Comparison of ENCODE assay signal across 16 cellular contexts in the genomic region with DNA sequence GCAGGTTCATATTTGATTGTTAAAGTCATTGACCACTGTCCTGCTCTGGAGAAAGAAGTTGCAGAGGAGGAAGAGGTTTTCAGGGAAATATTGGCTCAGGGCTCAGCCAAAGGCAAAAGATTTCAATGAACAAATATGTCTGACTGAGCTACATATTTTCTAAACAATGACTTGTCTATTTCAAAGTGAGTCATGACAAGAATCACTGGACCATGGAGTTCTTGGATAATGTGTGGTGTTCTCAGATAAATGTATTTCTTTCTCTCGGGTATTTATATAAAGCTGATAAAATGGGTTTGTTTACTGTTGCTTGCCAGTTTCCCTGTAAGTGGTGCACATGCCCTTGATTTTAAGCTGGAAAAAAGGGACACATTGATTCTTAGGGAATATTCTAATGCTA.
DNase-seq lines count a peak whose midpoint lies in the region; TF ChIP-seq lines count a peak whose summit lies in the region.
"Had no signal": no experiment of that assay in that cellular context is flagged by ENCODE, and none has a peak within 500 bp of the region (broad histone marks: within the 10 kb centered on the region; RNA-seq: fewer than 3 reads in every experiment).

No MANE protein-coding gene starts in this region.

- TF ChIP-seq CTCF in epithelial cell of esophagus (IDR thresholded peaks at IDR 0.05; ENCODE audit: insufficient read depth, low read depth, low read length, missing control alignments) = no peak
- no peak for TF ChIP-seq CTCF in retinal pigment epithelial cell (conservative IDR thresholded peaks at IDR 0.05; ENCODE audit: low read depth, low read length)

- peak; percentile 24 for DNase-seq in NCI-H2107 treated with DMSO at 0.1 percent for 48 hours (lab: John Stamatoyannopoulos, UW; ENCODE audit: unreplicated experiment)
- DNase-seq in NCI-H2107 (lab: John Stamatoyannopoulos, UW) = no peak
- peak; percentile 5 for DNase-seq in RKO (ENCODE audit: low spot score)
- peak; percentile 70 for DNase-seq in epithelial cell of esophagus (ENCODE audit: low read depth)
- DNase-seq in retinal pigment epithelial cell (ENCODE audit: low read depth) = peak; percentile 23
- no peak for DNase-seq in Ammon's horn (ENCODE audit: low spot score)
- DNase-seq in NCI-H748 treated with DMSO at 0.1 percent for 48 hours (lab: John Stamatoyannopoulos, UW) = no peak
- no peak for DNase-seq in G401 (ENCODE audit: low spot score)
- DNase-seq: 8988T; activated CD8-positive, alpha-beta T cell treated with anti-CD3 and anti-CD28 coated beads, Interleukin-2, amount 10 ng/mL, durations not matched to agents 7 days and 5 days; hippocampal formation; NCI-H1048; NCI-H2227 treated with DMSO at 0.1 percent for 48 hours; occipital lobe had no signal

- H3K4me3 ChIP-seq in epithelial cell of esophagus (ENCODE audit: low read length) (no peak overlapping the region), retinal pigment epithelial cell (ENCODE audit: low read length) (no peak overlapping the region)
- H3K4me3 ChIP-seq: HAP-1, tibial nerve had no signal

- in situ Hi-C loops in G401 (cut with HindIII; ENCODE audit: low sequenced_read_pairs) = no loop called here

Comparison
In these comparisons a context has a peak if more than half of its experiments do, and no peak if none do; other contexts are left out.
1. DNase-seq: peak in NCI-H2107 treated with DMSO at 0.1 percent for 48 hours (single experiment), RKO (single experiment), epithelial cell of esophagus (single experiment) and retinal pigment epithelial cell (single experiment); none in NCI-H2107 (single experiment), Ammon's horn (single experiment), NCI-H748 treated with DMSO at 0.1 percent for 48 hours (single experiment) and G401 (single experiment).